Comparison of ENCODE assay signal across 27 cellular contexts in the genomic region with DNA sequence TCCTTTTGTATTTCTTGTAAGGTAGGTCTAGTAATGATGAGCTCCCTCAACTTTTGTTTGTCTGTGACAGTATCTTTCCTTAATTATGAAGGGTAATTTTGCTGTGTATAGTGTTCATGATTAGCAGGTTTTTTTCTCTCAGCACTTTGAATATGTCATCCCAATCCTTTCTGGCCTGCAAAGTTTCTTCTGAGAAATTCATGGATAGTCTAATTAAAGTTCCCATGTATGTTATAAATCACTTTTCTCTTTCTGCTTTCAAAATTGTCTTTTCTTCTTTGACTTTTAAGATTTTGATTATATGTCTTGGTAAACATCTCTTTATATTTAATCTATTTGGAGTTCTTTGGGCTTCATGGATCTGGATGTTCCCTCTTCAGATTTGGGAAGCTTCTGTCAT.
"Had no signal": no experiment of that assay in that cellular context is flagged by ENCODE, and none has a peak within 500 bp of the region (broad histone marks: within the 10 kb centered on the region; RNA-seq: fewer than 3 reads in every experiment).

No MANE protein-coding gene starts in this region.

- H3K4me3 ChIP-seq: colonic mucosa, coronary artery, dorsolateral prefrontal cortex, esophagus muscularis mucosa, esophagus squamous epithelium, gastrocnemius medialis, gastroesophageal sphincter, heart left ventricle, heart right ventricle, hepatocyte had no signal

- H3K27me3 Mint-ChIP-seq: dendritic cell treated with granulocyte-macrophage colony-stimulating factor and Interleukin-4, amounts not matched to agents 40 ng/mL and 50 ng/mL, for 4 days had no signal

- FAIRE-seq: endothelial cell of umbilical vein had no signal

- H3K9me3 ChIP-seq: colonic mucosa had no signal

- H3K4me2 ChIP-seq: hepatocyte had no signal

- H3K4me1 ChIP-seq: colonic mucosa, esophagus muscularis mucosa, esophagus squamous epithelium, foreskin keratinocyte, gastrocnemius medialis, gastroesophageal sphincter, heart left ventricle, heart right ventricle had no signal

- ATAC-seq: effector memory CD8-positive, alpha-beta T cell; esophagus mucosa; foreskin keratinocyte; gastrocnemius medialis; gastroesophageal sphincter; heart left ventricle; heart right ventricle had no signal

- H3K4me3 Mint-ChIP-seq: dendritic cell treated with granulocyte-macrophage colony-stimulating factor and Interleukin-4, amounts not matched to agents 40 ng/mL and 50 ng/mL, for 4 days; effector memory CD8-positive, alpha-beta T cell had no signal

- H3K79me2 ChIP-seq: hepatocyte had no signal

- DNase-seq: colonic mucosa; cortex of kidney; dermis blood vessel endothelial cell; dorsolateral prefrontal cortex; effector CD4-positive, alpha-beta T cell; effector CD8-positive, alpha-beta T cell; effector memory CD4-positive, alpha-beta T cell; effector memory CD8-positive, alpha-beta T cell; erythroblast; esophagus squamous epithelium; foreskin fibroblast; foreskin keratinocyte; foreskin melanocyte; gastrocnemius medialis; glutamatergic neuron; head of caudate nucleus; heart left ventricle; heart right ventricle; hippocampal formation had no signal

- H3K27ac ChIP-seq: colonic mucosa, coronary artery, dorsolateral prefrontal cortex, epithelial cell of prostate, esophagus muscularis mucosa, esophagus squamous epithelium, foreskin keratinocyte, gastrocnemius medialis, gastroesophageal sphincter, heart left ventricle, heart right ventricle, hepatocyte had no signal

- H3K36me3 ChIP-seq: colonic mucosa, esophagus muscularis mucosa, esophagus squamous epithelium, gastrocnemius medialis, gastroesophageal sphincter, heart left ventricle, heart right ventricle had no signal

- H3K27ac Mint-ChIP-seq: dendritic cell treated with granulocyte-macrophage colony-stimulating factor and Interleukin-4, amounts not matched to agents 40 ng/mL and 50 ng/mL, for 4 days; effector memory CD8-positive, alpha-beta T cell had no signal

- H3K27me3 ChIP-seq: colonic mucosa, dorsolateral prefrontal cortex, esophagus muscularis mucosa, esophagus squamous epithelium, foreskin keratinocyte, gastrocnemius medialis, gastroesophageal sphincter, heart left ventricle, heart right ventricle, hepatocyte had no signal

- H2AFZ ChIP-seq: hepatocyte had no signal
